ENCODE assay signal across 15 cellular contexts in the genomic region with DNA sequence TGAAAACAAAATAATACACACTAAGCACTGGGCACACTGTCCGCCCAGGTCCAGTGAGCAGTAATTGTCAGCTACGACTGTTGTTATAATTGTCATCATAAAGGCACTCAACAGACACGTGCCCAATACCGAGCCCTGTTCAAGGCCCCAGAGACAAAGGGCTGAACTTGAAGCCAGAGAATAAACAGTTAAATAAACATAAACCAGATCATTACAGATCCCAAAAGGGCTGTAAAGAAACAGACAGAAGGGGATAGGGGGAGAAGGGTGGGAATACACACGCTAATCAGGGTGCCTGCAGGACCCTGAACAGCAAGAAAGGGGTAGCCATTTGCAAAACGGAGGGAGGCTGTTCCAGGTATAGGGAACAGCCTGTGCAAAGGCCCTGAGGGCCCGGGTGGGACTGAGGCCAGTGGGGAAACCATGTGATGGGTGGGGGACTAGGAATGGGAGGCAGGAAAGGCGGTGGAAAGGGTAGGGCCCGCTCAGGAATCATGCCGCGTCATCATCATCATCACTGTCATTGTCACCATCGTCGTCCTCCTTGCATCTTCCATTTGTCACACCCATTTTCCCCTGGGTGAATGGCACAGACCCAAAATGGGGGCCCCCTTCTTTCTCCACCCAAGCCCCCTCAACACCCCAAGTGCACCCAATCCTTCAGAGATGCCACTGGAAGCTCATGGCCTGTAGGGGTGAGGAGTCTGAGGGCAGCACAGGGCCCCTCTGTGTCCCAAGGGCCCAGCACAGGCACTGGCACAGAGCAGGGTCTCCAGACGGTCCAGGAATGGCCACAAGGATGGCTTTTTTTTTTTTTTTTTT. TPM values are rescaled to one million over a fixed set of nuclear protein-coding genes. Genes with fewer than 3 reads are reported as not detected.
DNase-seq lines count a peak whose midpoint lies in the region; ATAC-seq and TF ChIP-seq lines count a peak whose summit lies in the region.
"Had no signal": no experiment of that assay in that cellular context is flagged by ENCODE, and none has a peak within 500 bp of the region (broad histone marks: within the 10 kb centered on the region; RNA-seq: fewer than 3 reads in every experiment).

No MANE protein-coding gene starts in this region.

- peaks cover 40% of the 10 kb centered on the region for H3K79me2 ChIP-seq in trophoblast cell (ENCODE audit: control insufficient read depth, insufficient read depth, low read length, poor library complexity)

- no peak for ATAC-seq in CD8-positive, alpha-beta T cell
- ATAC-seq in Panc1 (no peak), GM18909 (IDR thresholded peaks at IDR 0.05; ENCODE audit: poor library complexity, unreplicated experiment) (no peak)
- ATAC-seq: foreskin keratinocyte had no signal

- TF ChIP-seq CTCF in CD8-positive, alpha-beta T cell (IDR thresholded peaks at IDR 0.05), result no peak
- no peak for TF ChIP-seq CTCF in Panc1 (IDR thresholded peaks at IDR 0.05)
- TF ChIP-seq CTCF in left ventricle myocardium inferior (IDR thresholded peaks at IDR 0.05; ENCODE audit: borderline replicate concordance), result no peak

- H2AK5ac ChIP-seq in trophoblast cell (ENCODE audit: low read length), result no peak overlapping the region

- no peak overlapping the region for H3K4me3 Mint-ChIP-seq in CD8-positive, alpha-beta T cell

- peaks cover 34% of the 10 kb centered on the region for H3K4me1 ChIP-seq in CD8-positive, alpha-beta T cell (ENCODE audit: insufficient read depth, low read length)
- H3K4me1 ChIP-seq in Panc1 (ENCODE audit: control insufficient read depth, insufficient read depth, low read length) (peaks cover 63% of the 10 kb centered on the region), left ventricle myocardium inferior (peaks cover 95% of the 10 kb centered on the region), trophoblast cell (ENCODE audit: control insufficient read depth in 1 of 2, insufficient read depth in 2 of 2, low read length in 2 of 2) (peaks cover 38 to 50% of the 10 kb centered on the region in 2 experiments)

- H3K36me3 ChIP-seq in CD8-positive, alpha-beta T cell (ENCODE audit: insufficient read depth, low read length), result peaks cover 14% of the 10 kb centered on the region
- no peaks in the 10 kb centered on the region for H3K36me3 ChIP-seq in Panc1 (ENCODE audit: control insufficient read depth, insufficient read depth, low read length)
- H3K36me3 ChIP-seq in left ventricle myocardium inferior, result peaks cover 16% of the 10 kb centered on the region
- peaks cover 32 to 35% of the 10 kb centered on the region in 2 experiments for H3K36me3 ChIP-seq in trophoblast cell (ENCODE audit: control insufficient read depth in 1 of 2, insufficient read depth in 2 of 2, low read length in 2 of 2)

- H3K23ac ChIP-seq in trophoblast cell (ENCODE audit: low read length), result no peak overlapping the region

- H3K4me3 ChIP-seq in CD8-positive, alpha-beta T cell (ENCODE audit: low read depth, low read length), result no peak overlapping the region
- H3K4me3 ChIP-seq in Panc1 (ENCODE audit: low read depth in 2 of 2, low read length in 2 of 2) (no peak overlapping the region), left ventricle myocardium inferior (peak overlapping the region; percentile 35), trophoblast cell (ENCODE audit: low read depth, low read length) (no peak overlapping the region)
- H3K4me3 ChIP-seq: lung had no signal

- DNase-seq in CD8-positive, alpha-beta T cell, result no peak
- no peak for DNase-seq in Panc1 (ENCODE audit: low read depth, low spot score)
- no peak for DNase-seq in left ventricle myocardium inferior
- DNase-seq in trophoblast cell, result no peak
- DNase-seq in stimulated activated CD4-positive, alpha-beta T cell treated with anti-CD3 and anti-CD28 coated beads, Interleukin-4, amount 100 ng/mL, for 1 hour, result no peak
- no peak for DNase-seq in medulla oblongata (ENCODE audit: extremely low spot score)
- DNase-seq: activated CD4-positive, alpha-beta T cell treated with anti-CD3 and anti-CD28 coated beads, Interleukin-2, amount 50 U/mL, for 48 hours; dermis blood vessel endothelial cell; DMS 273 treated with DMSO at 0.1 percent for 48 hours; foreskin keratinocyte; stimulated activated CD4-positive, alpha-beta T cell treated with anti-CD3 and anti-CD28 coated beads, Interleukin-4, amount 100 ng/mL, for 4 hours had no signal

- no peak overlapping the region for H2BK5ac ChIP-seq in trophoblast cell (ENCODE audit: low read depth, low read length, poor library complexity)

- H3K9me3 Mint-ChIP-seq in CD8-positive, alpha-beta T cell, result no peaks in the 10 kb centered on the region

- H3K27me3 ChIP-seq in CD8-positive, alpha-beta T cell (ENCODE audit: insufficient read depth, low read length), result no peaks in the 10 kb centered on the region
- H3K27me3 ChIP-seq in Panc1 (ENCODE audit: control insufficient read depth, insufficient read depth, low read length) (no peaks in the 10 kb centered on the region), left ventricle myocardium inferior (ENCODE audit: low read depth) (no peaks in the 10 kb centered on the region), trophoblast cell (ENCODE audit: insufficient read depth, low read length) (no peaks in the 10 kb centered on the region)
- H3K27me3 ChIP-seq: foreskin keratinocyte had no signal

- intact Hi-C loops in CD8-positive, alpha-beta T cell (cut with DNase I, micrococcal nuclease), result no loop called here
- intact Hi-C loops in Panc1 (cut with micrococcal nuclease; ENCODE audit: unreplicated experiment) (loop anchor here (10.0 kb wide), 2 partner anchors 272 to 288 kb away; no protein-coding TSS in a partner anchor), left ventricle myocardium inferior (cut with micrococcal nuclease) (no loop called here)

- no peaks in the 10 kb centered on the region for H3K27me3 Mint-ChIP-seq in CD8-positive, alpha-beta T cell (ENCODE audit: low read depth)

- H3K4ac ChIP-seq in trophoblast cell (ENCODE audit: low read depth, low read length), result peak overlapping the region; percentile 50

- CTCF ChIA-PET in CD8-positive, alpha-beta T cell (lab: Charles Lee), result interaction anchor here (1.2 to 2.8 kb wide), 4 partner anchors 17 to 295 kb away, joined by 3 to 10 read pairs (median 5); no protein-coding TSS in a partner anchor
- CTCF ChIA-PET in Panc1 (lab: Charles Lee), result interaction anchor here (0.7 kb wide), 1 partner anchor 272 kb away, joined by 13 read pairs; no protein-coding TSS in a partner anchor

- peaks cover 20% of the 10 kb centered on the region for H3K36me3 Mint-ChIP-seq in CD8-positive, alpha-beta T cell

- no peak overlapping the region for H2BK120ac ChIP-seq in trophoblast cell (ENCODE audit: insufficient read depth, low read length, poor library complexity)

- no peak overlapping the region for H3K18ac ChIP-seq in trophoblast cell (ENCODE audit: low read length)

- WGBS in trophoblast cell (ENCODE audit: extremely low coverage, insufficient coverage, insufficient read length), result no CpG with 5 or more reads among the region's 14 CpGs

- no peak overlapping the region for H3K27ac ChIP-seq in CD8-positive, alpha-beta T cell (ENCODE audit: low read depth, low read length)
- H3K27ac ChIP-seq in Panc1 (ENCODE audit: low read length) (peak overlapping the region; percentile 96), left ventricle myocardium inferior (replicated peaks) (peak overlapping the region; percentile 90), trophoblast cell (ENCODE audit: low read depth, low read length) (no peak overlapping the region)
- H3K27ac ChIP-seq: foreskin keratinocyte had no signal

- H2AFZ ChIP-seq in trophoblast cell (ENCODE audit: insufficient read depth, low read length, poor library complexity), result no peak overlapping the region

- no TSS peak for BruUV-seq in Panc1 (replicated peaks; lab: Mats Ljungman, UMichigan)

- H3K79me1 ChIP-seq in trophoblast cell (ENCODE audit: low read length), result peaks cover 15% of the 10 kb centered on the region

- H3K9me3 ChIP-seq in CD8-positive, alpha-beta T cell (ENCODE audit: low read length), result no peaks in the 10 kb centered on the region
- H3K9me3 ChIP-seq in Panc1 (ENCODE audit: control insufficient read depth, insufficient read depth, low read depth, low read length) (no peaks in the 10 kb centered on the region), left ventricle myocardium inferior (replicated peaks) (no peaks in the 10 kb centered on the region), trophoblast cell (ENCODE audit: insufficient read depth, low read depth, low read length) (no peaks in the 10 kb centered on the region)

- no peak overlapping the region for H2BK12ac ChIP-seq in trophoblast cell (ENCODE audit: low read length)

- H3K4me1 Mint-ChIP-seq in CD8-positive, alpha-beta T cell (ENCODE audit: low read depth), result peaks cover 42% of the 10 kb centered on the region

- no peak overlapping the region for H3K14ac ChIP-seq in trophoblast cell (ENCODE audit: low read length)

- H3K4me2 ChIP-seq in trophoblast cell (ENCODE audit: low read length), result no peak overlapping the region

- no peak overlapping the region for H4K8ac ChIP-seq in trophoblast cell (ENCODE audit: low read depth, low read length)

- POLR2A ChIA-PET in CD8-positive, alpha-beta T cell (lab: Charles Lee), result no interaction called here
- POLR2A ChIA-PET in Panc1 (lab: Charles Lee), result interaction anchor here (0.6 to 0.7 kb wide), 2 partner anchors 11 to 157 kb away, joined by 4 to 14 read pairs; no protein-coding TSS in a partner anchor

- in situ Hi-C loops in Panc1 (cut with HindIII; ENCODE audit: low pct_unique_long_range_greater_than_20kb, low sequenced_read_pairs), result no loop called here

- peak overlapping the region; percentile 55 for H3K27ac Mint-ChIP-seq in CD8-positive, alpha-beta T cell

- H4K91ac ChIP-seq in trophoblast cell (ENCODE audit: low read depth, low read length), result peak overlapping the region; percentile 27

- no peak overlapping the region for H4K12ac ChIP-seq in trophoblast cell (ENCODE audit: low read depth, low read length)

- H3K9ac ChIP-seq in trophoblast cell (ENCODE audit: low read length), result no peak overlapping the region

RNA-seq across cellular contexts. Expression of a gene that starts 6.3 kb away (rescaled TPM):
- total RNA-seq in CD8-positive, alpha-beta T cell, result 10 to 100 TPM; 28.0 to 33.3 TPM
- total RNA-seq in Panc1 (2021; ENCODE audit: unreplicated experiment), result 158 TPM
- 262 TPM for polyA plus RNA-seq in Panc1 (2012; ENCODE audit: insufficient read length)
- 23.9 TPM for total RNA-seq in left ventricle myocardium inferior
- polyA plus RNA-seq in trophoblast cell (2013), result 111 TPM in 2 replicates

RNA-seq across cellular contexts. Expression of a gene that starts 19.6 kb away (rescaled TPM):
- total RNA-seq in CD8-positive, alpha-beta T cell, result not detected
- not detected for total RNA-seq in Panc1 (2021; ENCODE audit: unreplicated experiment)
- polyA plus RNA-seq in Panc1 (2012; ENCODE audit: insufficient read length), result not detected
- total RNA-seq in left ventricle myocardium inferior, result not detected
- polyA plus RNA-seq in trophoblast cell (2013), result not detected in 2 replicates
- total RNA-seq: dermis blood vessel endothelial cell; foreskin keratinocyte; lung; T-helper 2 cell treated with Interferon-gamma antibody and Interleukin-4, amounts not matched to agents 100 ng/mL and 5 ng/mL, for 36 hours had no signal
- polyA plus RNA-seq: adipose tissue, foreskin keratinocyte, lung had no signal

Comparison
In these comparisons a context has a peak if more than half of its experiments do, and no peak if none do; other contexts are left out.
1. H3K27ac ChIP-seq: peak in Panc1 (single experiment) and left ventricle myocardium inferior (single experiment); none in CD8-positive, alpha-beta T cell (single experiment) and trophoblast cell (single experiment).